Comparison of ENCODE assay signal across 26 cellular contexts in the genomic region with DNA sequence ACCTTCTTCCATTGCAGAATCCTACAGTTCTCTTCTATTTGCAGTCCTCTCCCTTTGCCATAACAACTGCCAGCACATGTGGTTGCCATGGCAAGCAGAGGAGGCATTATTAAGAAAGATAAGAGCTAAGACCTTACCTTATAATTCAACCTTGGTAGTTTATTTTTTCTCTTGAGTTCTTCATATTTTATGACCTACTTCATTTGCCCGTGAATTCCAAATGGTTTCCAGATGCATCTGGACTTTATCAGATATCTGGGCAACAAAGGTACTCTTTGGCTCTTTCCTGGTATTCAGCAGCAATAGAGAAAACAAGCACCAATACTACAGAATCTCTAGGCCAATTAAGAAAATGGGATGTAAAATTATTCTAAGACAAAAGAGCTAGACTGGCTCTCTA.
"Had no signal": no experiment of that assay in that cellular context is flagged by ENCODE, and none has a peak within 500 bp of the region (broad histone marks: within the 10 kb centered on the region; RNA-seq: fewer than 3 reads in every experiment).

No MANE protein-coding gene starts in this region.

- H3K9me3 Mint-ChIP-seq: activated CD4-positive, alpha-beta T cell treated with anti-CD3 and anti-CD28 coated beads, Interleukin-2, amount 10 ng/mL, durations not matched to agents 7 days and 5 days; activated naive CD4-positive, alpha-beta T cell treated with anti-CD3 and anti-CD28 coated beads for 36 hours had no signal

- H3K27ac ChIP-seq: Peyer's patch, RWPE1, SJCRH30, VCaP had no signal

- H3K27me3 ChIP-seq: Peyer's patch, SJCRH30 had no signal

- H3K4me1 Mint-ChIP-seq: activated CD4-positive, alpha-beta T cell treated with anti-CD3 and anti-CD28 coated beads, Interleukin-2, amount 10 ng/mL, durations not matched to agents 7 days and 5 days; activated T-helper 17 cell treated with anti-CD3 and anti-CD28 coated beads, Interleukin-2, amount 50 U/mL, for 72 hours had no signal

- H3K4me1 ChIP-seq: Peyer's patch had no signal

- H3K36me3 Mint-ChIP-seq: activated CD4-positive, alpha-beta memory T cell treated with anti-CD3 and anti-CD28 coated beads for 36 hours; activated naive CD8-positive, alpha-beta T cell had no signal

- H3K9me3 ChIP-seq: Peyer's patch, SJCRH30 had no signal

- H3K27me3 Mint-ChIP-seq: activated CD4-positive, alpha-beta memory T cell treated with anti-CD3 and anti-CD28 coated beads for 36 hours; activated CD4-positive, alpha-beta T cell treated with anti-CD3 and anti-CD28 coated beads, Interleukin-2, amount 10 ng/mL, durations not matched to agents 7 days and 5 days; activated naive CD8-positive, alpha-beta T cell had no signal

- H3K4me3 Mint-ChIP-seq: activated CD4-positive, alpha-beta memory T cell treated with anti-CD3 and anti-CD28 coated beads for 36 hours; activated CD4-positive, alpha-beta T cell treated with anti-CD3 and anti-CD28 coated beads, Interleukin-2, amount 10 ng/mL, durations not matched to agents 7 days and 5 days; activated naive CD4-positive, alpha-beta T cell treated with anti-CD3 and anti-CD28 coated beads for 36 hours; activated naive CD8-positive, alpha-beta T cell; activated T-cell treated with anti-CD3 and anti-CD28 coated beads, Interleukin-2, amount 50 U/mL, for 4 hours; activated T-helper 17 cell treated with anti-CD3 and anti-CD28 coated beads, Interleukin-2, amount 50 U/mL, for 72 hours had no signal

- H3K27ac Mint-ChIP-seq: activated CD4-positive, alpha-beta memory T cell treated with anti-CD3 and anti-CD28 coated beads for 36 hours; activated CD4-positive, alpha-beta T cell treated with anti-CD3 and anti-CD28 coated beads, Interleukin-2, amount 10 ng/mL, durations not matched to agents 7 days and 5 days; activated naive CD4-positive, alpha-beta T cell treated with anti-CD3 and anti-CD28 coated beads for 36 hours; activated naive CD8-positive, alpha-beta T cell; activated T-helper 17 cell treated with anti-CD3 and anti-CD28 coated beads, Interleukin-2, amount 50 U/mL, for 72 hours had no signal

- DNase-seq: activated CD4-positive, alpha-beta memory T cell treated with anti-CD3 and anti-CD28 coated beads for 36 hours; activated CD4-positive, alpha-beta T cell treated with anti-CD3 and anti-CD28 coated beads, Interleukin-2, amount 10 ng/mL, durations not matched to agents 7 days and 5 days; activated CD4-positive, CD25-positive, alpha-beta regulatory T cell; activated CD8-positive, alpha-beta memory T cell treated with anti-CD3 and anti-CD28 coated beads for 24 hours; activated gamma-delta T cell; activated naive CD4-positive, alpha-beta T cell treated with anti-CD3 and anti-CD28 coated beads for 36 hours; activated T-cell treated with anti-CD3 and anti-CD28 coated beads, Interleukin-2, amount 50 U/mL, for 4 hours; cerebellar nuclear complex; KBM-7; NCI-H1092; NCI-H1436; NCI-H1694 treated with DMSO at 0.1 percent for 48 hours; NCI-H2029 treated with DMSO at 0.1 percent for 48 hours; NCI-H2171; NCI-H2227 treated with DMSO at 0.1 percent for 48 hours; NCI-H446 treated with DMSO at 0.1 percent for 48 hours; NCI-H524 treated with DMSO at 0.1 percent for 48 hours; NCI-H82; Peyer's patch; Right ventricle myocardium superior; SJCRH30; T-helper 1 cell had no signal

- H3K4me3 ChIP-seq: Peyer's patch, SJCRH30 had no signal

- H3K36me3 ChIP-seq: Peyer's patch, SJCRH30 had no signal

- ATAC-seq: activated T-cell treated with anti-CD3 and anti-CD28 coated beads, Interleukin-2, amount 50 U/mL, for 4 hours; activated T-helper 17 cell treated with anti-CD3 and anti-CD28 coated beads, Interleukin-2, amount 50 U/mL, for 72 hours had no signal
